In genomic region chr10:49539320-49539885, GRCh38 we compare ENCODE assay signal across 8 cellular contexts. TPM values are rescaled to one million over a fixed set of nuclear protein-coding genes. Genes with fewer than 3 reads are reported as not detected.
DNase-seq lines count a peak whose midpoint lies in the region; ATAC-seq and TF ChIP-seq lines count a peak whose summit lies in the region.

No MANE protein-coding gene starts in this region.

- H3K9me3 Mint-ChIP-seq in CD8-positive, alpha-beta memory T cell = peaks cover 0 to 3% (median 0%) of the 10 kb centered on the region in 5 donors

- H3K27ac ChIP-seq in CD8-positive, alpha-beta memory T cell (ENCODE audit: low read depth, low read length) = peak overlapping the region; percentile 83
- peak overlapping the region; percentile 53 to 77 for H3K27ac ChIP-seq in SK-N-SH (ENCODE audit: low read depth in 2 of 2, low read length in 1 of 2)
- peak overlapping the region; percentile 93 for H3K27ac ChIP-seq in mammary epithelial cell (ENCODE audit: insufficient read depth, low read depth, low read length)
- H3K27ac ChIP-seq in skin epidermis = peak overlapping the region in 20 of 21 experiments; percentile 74 to 98 (median 93)

- H3K9ac ChIP-seq in SK-N-SH (peak overlapping the region; percentile 39; the same call in 1 of the 2 replicates), mammary epithelial cell (ENCODE audit: insufficient read depth, low read length) (peak overlapping the region; percentile 81)

- no peaks in the 10 kb centered on the region for H3K27me3 ChIP-seq in CD8-positive, alpha-beta memory T cell (ENCODE audit: insufficient read depth, low read length, poor library complexity, severe bottlenecking)
- H3K27me3 ChIP-seq in SK-N-SH (ENCODE audit: insufficient read depth) = no peaks in the 10 kb centered on the region
- no peaks in the 10 kb centered on the region for H3K27me3 ChIP-seq in mammary epithelial cell (ENCODE audit: insufficient read depth, low read length)

- in situ Hi-C loops in mammary epithelial cell (cut with MboI; ENCODE audit: low sequenced_read_pairs in 2 of 2) = no loop called here

- H3K27me3 Mint-ChIP-seq in CD8-positive, alpha-beta memory T cell = peaks cover 16 to 30% of the 10 kb centered on the region in 2 donors

- DNase-seq in CD8-positive, alpha-beta memory T cell = peak in 1 of 5 donors; percentile 54
- DNase-seq in SK-N-SH (peak; percentile 50), mammary epithelial cell (peak; percentile 69), inferior parietal cortex (ENCODE audit: extremely low spot score) (peak; percentile 47), SHP77 (lab: John Stamatoyannopoulos, UW) (no peak)

- H4K20me1 ChIP-seq in SK-N-SH (ENCODE audit: insufficient read depth) (no peaks in the 10 kb centered on the region), mammary epithelial cell (ENCODE audit: insufficient read depth, low read length) (no peaks in the 10 kb centered on the region)

- BruUV-seq in mammary epithelial cell (replicated peaks; lab: Mats Ljungman, UMichigan) = TSS peak; percentile 77

- POLR2A ChIA-PET in CD8-positive, alpha-beta memory T cell (lab: Charles Lee) = interaction anchor here (0.8 kb wide), 1 partner anchor 55 kb away, joined by 3 read pairs; no protein-coding TSS in a partner anchor
- POLR2A ChIA-PET in SK-N-SH (lab: Yijun Ruan, JAX) = interaction anchor here (1.0 kb wide), 1 partner anchor 179 kb away, joined by 3 read pairs; no protein-coding TSS in a partner anchor

- H3K4me2 ChIP-seq in SK-N-SH = peak overlapping the region; percentile 90
- peak overlapping the region; percentile 95 for H3K4me2 ChIP-seq in mammary epithelial cell (ENCODE audit: insufficient read depth, low read depth, low read length)

- H2AFZ ChIP-seq in SK-N-SH (ENCODE audit: low read depth) (peak overlapping the region; percentile 88), mammary epithelial cell (ENCODE audit: low read depth, low read length) (peak overlapping the region; percentile 88)

- TF ChIP-seq EP300 in SK-N-SH (IDR thresholded peaks at IDR 0.05; ENCODE audit: borderline replicate concordance in 1 of 2, low read depth in 1 of 2, low read length in 1 of 2) = no peak

- dilution Hi-C loops in mammary epithelial cell (cut with HindIII; ENCODE audit: low sequenced_read_pairs) = no loop called here

- H3K4me1 Mint-ChIP-seq in CD8-positive, alpha-beta memory T cell = peaks cover 34 to 47% (median 46%) of the 10 kb centered on the region in 3 donors

- no peak for TF ChIP-seq RAD21 in SK-N-SH (IDR thresholded peaks at IDR 0.05; ENCODE audit: low read length)

- CTCF ChIA-PET in CD8-positive, alpha-beta memory T cell (lab: Charles Lee) = interaction anchor here (1.0 to 1.7 kb wide), 5 partner anchors 8 to 132 kb away, joined by 3 to 7 read pairs (median 3); no protein-coding TSS in a partner anchor
- CTCF ChIA-PET in SK-N-SH (lab: Yijun Ruan, JAX) (interaction anchor here (0.7 to 2.0 kb wide), 6 partner anchors 12 to 132 kb away, joined by 3 to 6 read pairs (median 4); no protein-coding TSS in a partner anchor), mammary epithelial cell (lab: Charles Lee; ENCODE audit: low non-redundant PET) (interaction anchor here (1.2 kb wide), 1 partner anchor 54 kb away, joined by 3 read pairs; no protein-coding TSS in a partner anchor)

- H3K9me3 ChIP-seq in CD8-positive, alpha-beta memory T cell (ENCODE audit: low read length) = no peaks in the 10 kb centered on the region
- H3K9me3 ChIP-seq in SK-N-SH (no peaks in the 10 kb centered on the region), mammary epithelial cell (replicated peaks; ENCODE audit: insufficient read depth, low read length) (no peaks in the 10 kb centered on the region)

- peak; percentile 3 for ATAC-seq in GM19397 (IDR thresholded peaks at IDR 0.05; ENCODE audit: unreplicated experiment)
- peak; percentile 7 for ATAC-seq in HG03571 (IDR thresholded peaks at IDR 0.05; ENCODE audit: unreplicated experiment)

- intact Hi-C loops in mammary epithelial cell (cut with micrococcal nuclease) = loop anchor here (1.0 to 10.0 kb wide), 4 partner anchors 11 to 225 kb away; partner anchors contain the start of gene OGDHL

- peak overlapping the region; percentile 87 for H3K4me3 ChIP-seq in CD8-positive, alpha-beta memory T cell (ENCODE audit: low read length)
- H3K4me3 ChIP-seq in SK-N-SH (ENCODE audit: low read depth in 2 of 2, low read length in 1 of 2) = peak overlapping the region; percentile 66 to 72
- H3K4me3 ChIP-seq in mammary epithelial cell (replicated peaks in 1 of 3; ENCODE audit: insufficient read depth in 1 of 3, low read depth in 2 of 3, low read length in 3 of 3) = peak overlapping the region; percentile 41 to 86 (median 74)
- peak overlapping the region; percentile 57 to 87 (median 64) for H3K4me3 ChIP-seq in skin epidermis

- peaks cover 0 to 20% (median 5%) of the 10 kb centered on the region in 3 donors for H3K36me3 Mint-ChIP-seq in CD8-positive, alpha-beta memory T cell

- peaks cover 19% of the 10 kb centered on the region for H3K4me1 ChIP-seq in CD8-positive, alpha-beta memory T cell (ENCODE audit: insufficient read depth, low read length)
- H3K4me1 ChIP-seq in SK-N-SH (ENCODE audit: control insufficient read depth in 1 of 2, insufficient read depth in 2 of 2, low read depth in 1 of 2, low read length in 1 of 2) (peaks cover 13 to 17% of the 10 kb centered on the region in 2 experiments; a peak in 3 of 4 replicates), mammary epithelial cell (ENCODE audit: insufficient read depth, low read length) (peaks cover 46% of the 10 kb centered on the region)

- peaks cover 34% of the 10 kb centered on the region for H3K79me2 ChIP-seq in SK-N-SH (ENCODE audit: insufficient read depth)
- peaks cover 42% of the 10 kb centered on the region for H3K79me2 ChIP-seq in mammary epithelial cell (ENCODE audit: insufficient read depth, low read length)

- peak overlapping the region; percentile 82 to 98 (median 94) for H3K27ac Mint-ChIP-seq in CD8-positive, alpha-beta memory T cell

- H3F3A ChIP-seq in SK-N-SH (replicated peaks; ENCODE audit: insufficient read depth) = peaks cover 20% of the 10 kb centered on the region

- TF ChIP-seq CTCF in SK-N-SH (IDR thresholded peaks at IDR 0.05) = no peak
- TF ChIP-seq CTCF in mammary epithelial cell (conservative IDR thresholded peaks at IDR 0.05 in 1 of 2, IDR thresholded peaks at IDR 0.05 in 1 of 2; ENCODE audit: extremely low read depth in 1 of 2, insufficient read depth in 1 of 2, low read depth in 1 of 2, low read length in 2 of 2) = peak in 1 of 2 donors; percentile 5

- no peaks in the 10 kb centered on the region for H3K9me2 ChIP-seq in SK-N-SH

- 10% methylated on average over 26 of the region's 26 CpGs for WGBS in SK-N-SH (ENCODE audit: low lambda C conversion rate)
- WGBS in mammary epithelial cell (ENCODE audit: low coverage, missing lambda C conversion rate) = 2% methylated on average over 26 of the region's 26 CpGs

- H3K4me3 Mint-ChIP-seq in CD8-positive, alpha-beta memory T cell = peak overlapping the region; percentile 91 to 95 (median 93)

- H3K36me3 ChIP-seq in CD8-positive, alpha-beta memory T cell (ENCODE audit: insufficient read depth, low read length) = no peaks in the 10 kb centered on the region
- peaks cover 0 to 3% of the 10 kb centered on the region in 2 experiments for H3K36me3 ChIP-seq in SK-N-SH (replicated peaks in 1 of 2; ENCODE audit: control insufficient read depth in 1 of 2, insufficient read depth in 2 of 2, low read length in 1 of 2)
- H3K36me3 ChIP-seq in mammary epithelial cell (ENCODE audit: insufficient read depth, low read length) = peaks cover 3% of the 10 kb centered on the region

TF ChIP-seq in SK-N-SH, 30 proteins besides CTCF, POLR2A, EP300 and RAD21 (continues in another document):
- TF ChIP-seq CHD2 (IDR thresholded peaks at IDR 0.05; ENCODE audit: low read length, partially characterized antibody) = no peak
- TF ChIP-seq RCOR1 (IDR thresholded peaks at IDR 0.05; ENCODE audit: low read length) = no peak
- no peak for TF ChIP-seq MAX (IDR thresholded peaks at IDR 0.05; ENCODE audit: low read depth)
- TF ChIP-seq POLR2AphosphoS5 (IDR thresholded peaks at IDR 0.05; ENCODE audit: low read depth, low read length) = no peak
- TF ChIP-seq MXI1 (IDR thresholded peaks at IDR 0.05; ENCODE audit: low read depth, low read length) = no peak
- no peak for TF ChIP-seq TAF1 (IDR thresholded peaks at IDR 0.05; ENCODE audit: borderline replicate concordance, low read depth, low read length)
- TF ChIP-seq RFX5 (IDR thresholded peaks at IDR 0.05; ENCODE audit: low read length) = no peak
- no peak for TF ChIP-seq TCF12 (IDR thresholded peaks at IDR 0.05)
- no peak for TF ChIP-seq SMC3 (IDR thresholded peaks at IDR 0.05; ENCODE audit: low read depth, low read length)
- TF ChIP-seq ELF1 (IDR thresholded peaks at IDR 0.05) = no peak
- no peak for TF ChIP-seq GABPA (IDR thresholded peaks at IDR 0.05; ENCODE audit: low read depth)
- no peak for TF ChIP-seq TEAD4 (IDR thresholded peaks at IDR 0.05; ENCODE audit: borderline replicate concordance, insufficient read depth)
- no peak for TF ChIP-seq USF2 (IDR thresholded peaks at IDR 0.05; ENCODE audit: borderline replicate concordance, low read depth, low read length)

RNA-seq across cellular contexts. Expression of gene ERCC6, which starts 0.5 kb away (rescaled TPM):
- 10 to 100 TPM; 27.0 to 27.8 TPM for total RNA-seq in CD8-positive, alpha-beta memory T cell
- 9.8 TPM for polyA plus RNA-seq in CD8-positive, alpha-beta memory T cell
- 4.5 and 6.2 TPM in 2 replicates for polyA plus RNA-seq in SK-N-SH (2012; rRNA removed)
- polyA plus RNA-seq in SK-N-SH (2012; cell fraction: cytosol; rRNA removed) = 5.3 and 5.4 TPM in 2 replicates
- polyA plus RNA-seq in SK-N-SH (2012; cell fraction: nucleus; rRNA removed) = 7.9 and 12.0 TPM in 2 replicates
- total RNA-seq in mammary epithelial cell = 100 to 1,000 TPM in 1 of 2 donors, 10 to 100 TPM in 1; 35.5 to 106 TPM
- 22.1 TPM for polyA plus RNA-seq in mammary epithelial cell
- polyA minus RNA-seq in mammary epithelial cell = 78.2 TPM

Comparison
In these comparisons a context has a peak if more than half of its experiments do, and no peak if none do; other contexts are left out.
1. DNase-seq: peak in SK-N-SH (single experiment), mammary epithelial cell (single experiment) and inferior parietal cortex (single experiment); none in SHP77 (0 of 2).
2. Peak in every context shown above with its lines, with median percentiles within 50 percentile points of each other: H3K27ac ChIP-seq and H3K4me3 ChIP-seq.